In genomic region chr6:157184202-157185015, GRCh38 we compare ENCODE assay signal across 8 cellular contexts.
A peak's percentile ranks its signal among the peaks of the same experiment; 100 is the strongest.
DNase-seq lines count a peak whose midpoint lies in the region; ATAC-seq and TF ChIP-seq lines count a peak whose summit lies in the region.

No MANE protein-coding gene starts in this region.

- H3K4me3 Mint-ChIP-seq in T-helper 1 cell treated with Interleukin-12 subunit alpha and Interleukin-12 subunit beta and Interleukin-4 antibody, amounts not matched to agents 30 μg/mL and 1 μg/mL, for 36 hours = no peak overlapping the region

- H3K4me3 ChIP-seq in Loucy (ENCODE audit: low read length, poor library complexity, severe bottlenecking) (no peak overlapping the region), right atrium auricular region (no peak overlapping the region)

- peaks cover 17% of the 10 kb centered on the region for H3K36me3 Mint-ChIP-seq in T-helper 1 cell treated with Interleukin-12 subunit alpha and Interleukin-12 subunit beta and Interleukin-4 antibody, amounts not matched to agents 30 μg/mL and 1 μg/mL, for 36 hours (ENCODE audit: low read depth)

- peaks cover 10% of the 10 kb centered on the region for H3K4me1 Mint-ChIP-seq in T-helper 1 cell treated with Interleukin-12 subunit alpha and Interleukin-12 subunit beta and Interleukin-4 antibody, amounts not matched to agents 30 μg/mL and 1 μg/mL, for 36 hours (ENCODE audit: low read depth)

- H3K4me1 ChIP-seq in Loucy (ENCODE audit: insufficient read depth, low read length, poor library complexity, severe bottlenecking) = peaks cover 5% of the 10 kb centered on the region
- H3K4me1 ChIP-seq in right atrium auricular region = peaks cover 0 to 31% of the 10 kb centered on the region in 2 donors

- TF ChIP-seq CTCF in Loucy (conservative IDR thresholded peaks at IDR 0.05; ENCODE audit: low read length) (peak; percentile 71), right atrium auricular region (IDR thresholded peaks at IDR 0.05) (peak; percentile 91 to 98)

- H3K4me2 ChIP-seq in Loucy (ENCODE audit: low read depth, low read length, poor library complexity, severe bottlenecking) = no peak overlapping the region

- H3K9me2 ChIP-seq in Loucy (replicated peaks; ENCODE audit: low read depth, low read length) = no peaks in the 10 kb centered on the region

- H3K36me3 ChIP-seq in Loucy (ENCODE audit: insufficient read depth, low read length) (peaks cover 83% of the 10 kb centered on the region), right atrium auricular region (peaks cover 36% of the 10 kb centered on the region)

- peak overlapping the region; percentile 49 for H3K27ac Mint-ChIP-seq in T-helper 1 cell treated with Interleukin-12 subunit alpha and Interleukin-12 subunit beta and Interleukin-4 antibody, amounts not matched to agents 30 μg/mL and 1 μg/mL, for 36 hours

- ATAC-seq in HG03139 (IDR thresholded peaks at IDR 0.05; ENCODE audit: unreplicated experiment) = no peak

- no peaks in the 10 kb centered on the region for H3K79me2 ChIP-seq in Loucy (ENCODE audit: insufficient read depth, low read length)

- H3K27me3 ChIP-seq in Loucy (ENCODE audit: insufficient read depth, low read length, poor library complexity, severe bottlenecking) (no peaks in the 10 kb centered on the region), right atrium auricular region (no peaks in the 10 kb centered on the region)

- H3K9me3 Mint-ChIP-seq in T-helper 1 cell treated with Interleukin-12 subunit alpha and Interleukin-12 subunit beta and Interleukin-4 antibody, amounts not matched to agents 30 μg/mL and 1 μg/mL, for 36 hours = no peaks in the 10 kb centered on the region

- no peak overlapping the region for H3K9ac ChIP-seq in Loucy (ENCODE audit: low read depth, low read length, poor library complexity, severe bottlenecking)

- no peak overlapping the region for H2AFZ ChIP-seq in Loucy (ENCODE audit: low read length)

- H3F3A ChIP-seq in Loucy (ENCODE audit: low read depth) = no peaks in the 10 kb centered on the region

- DNase-seq in G401 (ENCODE audit: low spot score) (peak; percentile 78), amniotic stem cell (lab: John Stamatoyannopoulos, UW) (peak; percentile 8), right atrium auricular region (ENCODE audit: low spot score) (peak; percentile 78), renal cortical epithelial cell (ENCODE audit: low read depth) (peak; percentile 33), SIG-M5 (lab: John Stamatoyannopoulos, UW) (no peak)

- H3K9me3 ChIP-seq in Loucy (ENCODE audit: insufficient read depth, low read depth, low read length) (no peaks in the 10 kb centered on the region), right atrium auricular region (no peaks in the 10 kb centered on the region)

- in situ Hi-C loops in G401 (cut with HindIII; ENCODE audit: low sequenced_read_pairs) = no loop called here

- H3K27ac ChIP-seq in right atrium auricular region = peak overlapping the region in 1 of 2 donors; percentile 50

- no peaks in the 10 kb centered on the region for H3K27me3 Mint-ChIP-seq in T-helper 1 cell treated with Interleukin-12 subunit alpha and Interleukin-12 subunit beta and Interleukin-4 antibody, amounts not matched to agents 30 μg/mL and 1 μg/mL, for 36 hours (ENCODE audit: low read depth)

- no peaks in the 10 kb centered on the region for H4K20me1 ChIP-seq in Loucy (ENCODE audit: insufficient read depth, low read length, poor library complexity, severe bottlenecking)
